ENCODE assay signal across 8 cellular contexts in genomic region chr6:161745128-161745527, GRCh38.
"Had no signal": no experiment of that assay in that cellular context is flagged by ENCODE, and none has a peak within 500 bp of the region (broad histone marks: within the 10 kb centered on the region; RNA-seq: fewer than 3 reads in every experiment).

No MANE protein-coding gene starts in this region.

- ATAC-seq: GM23338 had no signal

- DNase-seq: H9, HCEC 1CT, IMR-90, KG1 had no signal

- FAIRE-seq: H1, H54, HTR-8/SVneo had no signal

- H2AFZ ChIP-seq: GM23338 had no signal

- H3K4me1 Mint-ChIP-seq: GM23338 had no signal

- H3K4me3 ChIP-seq: GM23338 had no signal

- H3K9me3 Mint-ChIP-seq: H9 had no signal

- H3K4me3 Mint-ChIP-seq: GM23338, H9 had no signal

- H3K27ac Mint-ChIP-seq: GM23338, H9 had no signal

- H3K4me2 ChIP-seq: GM23338 had no signal
